ENCODE assay signal across 38 cellular contexts in the genomic region with DNA sequence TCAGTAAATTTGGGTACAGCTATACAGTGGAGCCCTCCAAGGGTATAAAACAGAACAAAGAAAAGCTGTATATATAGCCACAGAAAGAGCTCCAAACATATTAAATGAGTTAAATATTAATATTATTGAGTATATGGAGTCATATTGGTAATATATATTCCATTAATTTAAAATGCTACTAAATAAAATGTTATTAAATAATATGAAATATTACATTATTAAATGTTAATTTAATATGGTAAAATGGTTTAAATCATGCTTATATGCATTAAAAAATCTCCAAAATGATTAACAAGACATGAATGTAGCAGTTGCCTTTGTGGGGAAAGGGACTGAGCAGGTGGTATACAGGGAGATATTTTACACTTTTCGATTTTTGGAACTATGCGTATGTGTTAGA.
"Had no signal": no experiment of that assay in that cellular context is flagged by ENCODE, and none has a peak within 500 bp of the region (broad histone marks: within the 10 kb centered on the region; RNA-seq: fewer than 3 reads in every experiment).

No MANE protein-coding gene starts in this region.

- H3K4me1 ChIP-seq: ascending aorta had no signal

- FAIRE-seq: bronchial epithelial cell, TTC549 had no signal

- H3K36me3 ChIP-seq: ascending aorta, cardiac muscle cell had no signal

- H3K9me3 ChIP-seq: ascending aorta had no signal

- H3K4me3 Mint-ChIP-seq: activated CD4-positive, alpha-beta memory T cell treated with anti-CD3 and anti-CD28 coated beads, Interleukin-2, amount 10 ng/mL, durations not matched to agents 7 days and 5 days; activated CD4-positive, alpha-beta T cell treated with anti-CD3 and anti-CD28 coated beads for 36 hours; activated CD4-positive, alpha-beta T cell treated with anti-CD3 and anti-CD28 coated beads, Interleukin-2, amount 10 ng/mL, durations not matched to agents 7 days and 5 days; activated CD8-positive, alpha-beta memory T cell treated with anti-CD3 and anti-CD28 coated beads, Interleukin-2, amount 10 ng/mL, durations not matched to agents 7 days and 5 days; activated CD8-positive, alpha-beta T cell treated with anti-CD3 and anti-CD28 coated beads, Interleukin-2, amount 10 ng/mL, durations not matched to agents 7 days and 5 days; activated naive CD4-positive, alpha-beta T cell treated with anti-CD3 and anti-CD28 coated beads, Interleukin-2, amount 10 ng/mL, durations not matched to agents 7 days and 5 days; activated naive CD4-positive, alpha-beta T cell treated with anti-CD3 and anti-CD28 coated beads, Interleukin-2, amount 50 U/mL, for 24 hours; activated naive CD8-positive, alpha-beta T cell; activated naive CD8-positive, alpha-beta T cell treated with anti-CD3 and anti-CD28 coated beads, Interleukin-2, amount 10 ng/mL, durations not matched to agents 7 days and 5 days; activated naive CD8-positive, alpha-beta T cell treated with anti-CD3 and anti-CD28 coated beads, Interleukin-2, amount 50 U/mL, for 24 hours; activated T-cell treated with anti-CD3 and anti-CD28 coated beads, Interleukin-2, amount 50 U/mL, for 24 hours; brain; central memory CD8-positive, alpha-beta T cell; T-helper 1 cell treated with Interleukin-12 subunit alpha and Interleukin-12 subunit beta and Interleukin-4 antibody, amounts not matched to agents 30 μg/mL and 1 μg/mL, for 36 hours; T-helper 2 cell treated with Interferon-gamma antibody and Interleukin-4, amounts not matched to agents 5 μg/mL and 100 μg/mL, for 36 hours had no signal

- ATAC-seq: activated CD4-positive, alpha-beta T cell treated with anti-CD3 and anti-CD28 coated beads for 36 hours; activated CD4-positive, CD25-positive, alpha-beta regulatory T cell treated with anti-CD3 and anti-CD28 coated beads, Interleukin-2, amount 50 U/mL, for 24 hours; activated CD8-positive, alpha-beta memory T cell treated with anti-CD3 and anti-CD28 coated beads, Interleukin-2, amount 10 ng/mL, durations not matched to agents 7 days and 5 days; activated CD8-positive, alpha-beta T cell treated with anti-CD3 and anti-CD28 coated beads, Interleukin-2, amount 10 ng/mL, durations not matched to agents 7 days and 5 days; activated naive CD8-positive, alpha-beta T cell treated with anti-CD3 and anti-CD28 coated beads, Interleukin-2, amount 50 U/mL, for 24 hours had no signal

- H3K4me3 ChIP-seq: ascending aorta, cardiac muscle cell had no signal

- DNase-seq: activated CD4-positive, alpha-beta memory T cell treated with anti-CD3 and anti-CD28 coated beads, Interleukin-2, amount 10 ng/mL, durations not matched to agents 7 days and 5 days; activated CD4-positive, alpha-beta T cell treated with anti-CD3 and anti-CD28 coated beads for 1 hour; activated CD4-positive, alpha-beta T cell treated with anti-CD3 and anti-CD28 coated beads for 36 hours; activated CD4-positive, alpha-beta T cell treated with anti-CD3 and anti-CD28 coated beads for 48 hours; activated CD4-positive, alpha-beta T cell treated with anti-CD3 and anti-CD28 coated beads, Interleukin-2, amount 10 ng/mL, durations not matched to agents 7 days and 5 days; activated CD4-positive, alpha-beta T cell treated with anti-CD3 and anti-CD28 coated beads, Interleukin-2, amount 50 U/mL, for 48 hours; activated CD4-positive, CD25-positive, alpha-beta regulatory T cell; activated CD8-positive, alpha-beta memory T cell treated with anti-CD3 and anti-CD28 coated beads for 24 hours; activated CD8-positive, alpha-beta memory T cell treated with anti-CD3 and anti-CD28 coated beads, Interleukin-2, amount 10 ng/mL, durations not matched to agents 7 days and 5 days; activated CD8-positive, alpha-beta memory T cell treated with anti-CD3 and anti-CD28 coated beads, Interleukin-2, amount 50 U/mL, for 48 hours; activated CD8-positive, alpha-beta T cell treated with anti-CD3 and anti-CD28 coated beads, Interleukin-2, amount 10 ng/mL, durations not matched to agents 7 days and 5 days; activated effector memory CD4-positive, alpha-beta T cell treated with Interleukin-2 at 50 U/mL for 16 hours; activated gamma-delta T cell; activated naive CD4-positive, alpha-beta T cell treated with anti-CD3 and anti-CD28 coated beads, Interleukin-2, amount 10 ng/mL, durations not matched to agents 7 days and 5 days; activated naive CD4-positive, alpha-beta T cell treated with Interleukin-2 at 50 U/mL for 16 hours; activated naive CD8-positive, alpha-beta T cell treated with anti-CD3 and anti-CD28 coated beads, Interleukin-2, amount 10 ng/mL, durations not matched to agents 7 days and 5 days; activated naive CD8-positive, alpha-beta T cell treated with anti-CD3 and anti-CD28 coated beads, Interleukin-2, amount 50 U/mL, for 24 hours; activated T-cell treated with anti-CD3 and anti-CD28 coated beads, Interleukin-2, amount 50 U/mL, for 24 hours; activated T-cell treated with anti-CD3 and anti-CD28 coated beads, Interleukin-2, amount 50 U/mL, for 48 hours; amygdala; anterior cingulate cortex; caudate nucleus; T-helper 1 cell; T-helper 2 cell; T-helper 9 cell had no signal

- H3K36me3 Mint-ChIP-seq: activated CD8-positive, alpha-beta memory T cell treated with anti-CD3 and anti-CD28 coated beads, Interleukin-2, amount 10 ng/mL, durations not matched to agents 7 days and 5 days; activated naive CD4-positive, alpha-beta T cell treated with anti-CD3 and anti-CD28 coated beads, Interleukin-2, amount 10 ng/mL, durations not matched to agents 7 days and 5 days; activated naive CD8-positive, alpha-beta T cell; activated naive CD8-positive, alpha-beta T cell treated with anti-CD3 and anti-CD28 coated beads, Interleukin-2, amount 10 ng/mL, durations not matched to agents 7 days and 5 days had no signal

- H3K9me3 Mint-ChIP-seq: activated CD4-positive, alpha-beta memory T cell treated with anti-CD3 and anti-CD28 coated beads, Interleukin-2, amount 10 ng/mL, durations not matched to agents 7 days and 5 days; activated CD4-positive, alpha-beta T cell treated with anti-CD3 and anti-CD28 coated beads, Interleukin-2, amount 10 ng/mL, durations not matched to agents 7 days and 5 days; activated naive CD4-positive, alpha-beta T cell treated with anti-CD3 and anti-CD28 coated beads, Interleukin-2, amount 10 ng/mL, durations not matched to agents 7 days and 5 days; activated naive CD4-positive, alpha-beta T cell treated with anti-CD3 and anti-CD28 coated beads, Interleukin-2, amount 50 U/mL, for 24 hours; activated naive CD8-positive, alpha-beta T cell treated with anti-CD3 and anti-CD28 coated beads, Interleukin-2, amount 10 ng/mL, durations not matched to agents 7 days and 5 days; activated naive CD8-positive, alpha-beta T cell treated with anti-CD3 and anti-CD28 coated beads, Interleukin-2, amount 50 U/mL, for 24 hours; activated T-cell treated with anti-CD3 and anti-CD28 coated beads, Interleukin-2, amount 50 U/mL, for 24 hours; activated T-helper 2 cell treated with anti-CD3 and anti-CD28 coated beads, Interferon-gamma antibody, Interleukin-2, Interleukin-4, amounts not matched to agents 10 μg/mL and 5 μg/mL and 100 μg/mL, durations not matched to agents 14 hours and 24 hours and 36 hours; central memory CD8-positive, alpha-beta T cell; T-helper 1 cell treated with Interleukin-12 subunit alpha and Interleukin-12 subunit beta and Interleukin-4 antibody, amounts not matched to agents 30 μg/mL and 1 μg/mL, for 36 hours; T-helper 2 cell treated with Interferon-gamma antibody and Interleukin-4, amounts not matched to agents 5 μg/mL and 100 μg/mL, for 36 hours had no signal

- H3K27me3 Mint-ChIP-seq: activated CD4-positive, alpha-beta memory T cell treated with anti-CD3 and anti-CD28 coated beads, Interleukin-2, amount 10 ng/mL, durations not matched to agents 7 days and 5 days; activated CD4-positive, alpha-beta T cell treated with anti-CD3 and anti-CD28 coated beads for 36 hours; activated CD4-positive, alpha-beta T cell treated with anti-CD3 and anti-CD28 coated beads, Interleukin-2, amount 10 ng/mL, durations not matched to agents 7 days and 5 days; activated CD8-positive, alpha-beta memory T cell treated with anti-CD3 and anti-CD28 coated beads, Interleukin-2, amount 10 ng/mL, durations not matched to agents 7 days and 5 days; activated naive CD4-positive, alpha-beta T cell treated with anti-CD3 and anti-CD28 coated beads, Interleukin-2, amount 10 ng/mL, durations not matched to agents 7 days and 5 days; activated naive CD4-positive, alpha-beta T cell treated with anti-CD3 and anti-CD28 coated beads, Interleukin-2, amount 50 U/mL, for 24 hours; activated naive CD8-positive, alpha-beta T cell; activated naive CD8-positive, alpha-beta T cell treated with anti-CD3 and anti-CD28 coated beads, Interleukin-2, amount 10 ng/mL, durations not matched to agents 7 days and 5 days; activated naive CD8-positive, alpha-beta T cell treated with anti-CD3 and anti-CD28 coated beads, Interleukin-2, amount 50 U/mL, for 24 hours; activated T-cell treated with anti-CD3 and anti-CD28 coated beads, Interleukin-2, amount 50 U/mL, for 24 hours; brain; central memory CD8-positive, alpha-beta T cell had no signal

- H3K4me1 Mint-ChIP-seq: activated CD4-positive, alpha-beta memory T cell treated with anti-CD3 and anti-CD28 coated beads, Interleukin-2, amount 10 ng/mL, durations not matched to agents 7 days and 5 days; activated CD4-positive, alpha-beta T cell treated with anti-CD3 and anti-CD28 coated beads for 36 hours; activated CD4-positive, alpha-beta T cell treated with anti-CD3 and anti-CD28 coated beads, Interleukin-2, amount 10 ng/mL, durations not matched to agents 7 days and 5 days; activated CD8-positive, alpha-beta memory T cell treated with anti-CD3 and anti-CD28 coated beads, Interleukin-2, amount 10 ng/mL, durations not matched to agents 7 days and 5 days; activated naive CD4-positive, alpha-beta T cell treated with anti-CD3 and anti-CD28 coated beads, Interleukin-2, amount 10 ng/mL, durations not matched to agents 7 days and 5 days; activated naive CD4-positive, alpha-beta T cell treated with anti-CD3 and anti-CD28 coated beads, Interleukin-2, amount 50 U/mL, for 24 hours; activated naive CD8-positive, alpha-beta T cell treated with anti-CD3 and anti-CD28 coated beads, Interleukin-2, amount 10 ng/mL, durations not matched to agents 7 days and 5 days; activated naive CD8-positive, alpha-beta T cell treated with anti-CD3 and anti-CD28 coated beads, Interleukin-2, amount 50 U/mL, for 24 hours; brain; central memory CD8-positive, alpha-beta T cell had no signal

- H3K27me3 ChIP-seq: ascending aorta, cardiac muscle cell had no signal

- H3K27ac ChIP-seq: ascending aorta, cardiac muscle cell, VCaP had no signal

- H3K27ac Mint-ChIP-seq: activated CD4-positive, alpha-beta memory T cell treated with anti-CD3 and anti-CD28 coated beads, Interleukin-2, amount 10 ng/mL, durations not matched to agents 7 days and 5 days; activated CD4-positive, alpha-beta T cell treated with anti-CD3 and anti-CD28 coated beads for 36 hours; activated CD4-positive, alpha-beta T cell treated with anti-CD3 and anti-CD28 coated beads, Interleukin-2, amount 10 ng/mL, durations not matched to agents 7 days and 5 days; activated CD8-positive, alpha-beta memory T cell treated with anti-CD3 and anti-CD28 coated beads, Interleukin-2, amount 10 ng/mL, durations not matched to agents 7 days and 5 days; activated CD8-positive, alpha-beta T cell treated with anti-CD3 and anti-CD28 coated beads, Interleukin-2, amount 10 ng/mL, durations not matched to agents 7 days and 5 days; activated naive CD4-positive, alpha-beta T cell treated with anti-CD3 and anti-CD28 coated beads, Interleukin-2, amount 10 ng/mL, durations not matched to agents 7 days and 5 days; activated naive CD4-positive, alpha-beta T cell treated with anti-CD3 and anti-CD28 coated beads, Interleukin-2, amount 50 U/mL, for 24 hours; activated naive CD8-positive, alpha-beta T cell; activated naive CD8-positive, alpha-beta T cell treated with anti-CD3 and anti-CD28 coated beads, Interleukin-2, amount 10 ng/mL, durations not matched to agents 7 days and 5 days; activated naive CD8-positive, alpha-beta T cell treated with anti-CD3 and anti-CD28 coated beads, Interleukin-2, amount 50 U/mL, for 24 hours; activated T-cell treated with anti-CD3 and anti-CD28 coated beads, Interleukin-2, amount 50 U/mL, for 24 hours; activated T-helper 2 cell treated with anti-CD3 and anti-CD28 coated beads, Interferon-gamma antibody, Interleukin-2, Interleukin-4, amounts not matched to agents 10 μg/mL and 5 μg/mL and 100 μg/mL, durations not matched to agents 14 hours and 24 hours and 36 hours; brain; T-helper 1 cell treated with Interleukin-12 subunit alpha and Interleukin-12 subunit beta and Interleukin-4 antibody, amounts not matched to agents 30 μg/mL and 1 μg/mL, for 36 hours; T-helper 2 cell treated with Interferon-gamma antibody and Interleukin-4, amounts not matched to agents 5 μg/mL and 100 μg/mL, for 36 hours had no signal
